ENCODE assay signal across 8 cellular contexts in the genomic region with DNA sequence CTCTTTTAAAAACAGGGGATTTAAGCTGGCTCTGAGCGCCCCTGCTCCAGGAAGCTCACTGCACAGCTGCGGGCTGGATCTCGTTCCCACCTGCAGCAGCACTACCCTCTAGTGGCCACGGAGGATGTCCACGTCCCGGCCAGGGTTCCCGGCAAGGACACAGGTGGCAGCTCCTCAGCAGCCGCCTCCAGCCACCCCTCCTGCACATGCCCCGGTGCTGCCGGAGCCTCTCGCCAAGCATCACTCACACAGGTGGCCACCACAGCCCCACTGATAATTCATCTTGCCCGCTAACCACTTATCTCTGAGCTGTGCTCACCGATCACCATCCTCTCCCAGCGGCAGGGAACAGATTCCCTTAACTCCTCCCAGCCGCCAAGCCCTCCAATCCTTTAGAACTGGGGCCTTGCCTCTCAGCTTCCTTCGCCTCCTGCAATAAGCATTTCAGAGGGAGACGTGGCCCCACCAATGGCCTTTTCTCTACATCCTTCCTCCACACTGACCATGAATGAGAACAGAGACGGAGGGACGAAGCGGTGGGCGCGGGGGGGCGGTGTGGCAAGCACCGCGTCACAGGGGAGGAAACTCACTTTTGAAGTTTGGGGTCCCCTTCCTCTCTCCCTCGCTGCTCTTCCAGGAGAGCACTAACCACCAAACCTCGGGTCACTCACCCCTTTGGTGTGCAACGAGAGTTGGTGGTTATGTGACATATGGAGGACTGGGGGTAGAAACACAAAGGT.
A peak's percentile ranks its signal among the peaks of the same experiment; 100 is the strongest.
DNase-seq lines count a peak whose midpoint lies in the region; ATAC-seq and TF ChIP-seq lines count a peak whose summit lies in the region.

No MANE protein-coding gene starts in this region.

- no peaks in the 10 kb centered on the region for H4K20me1 ChIP-seq in MM.1S (ENCODE audit: insufficient read depth, low read length)

- no peak overlapping the region for H3K4me2 ChIP-seq in MM.1S (ENCODE audit: low read depth, low read length)

- no peak overlapping the region for H3K27ac ChIP-seq in MM.1S (ENCODE audit: low read length)
- H3K27ac ChIP-seq in CD4-positive, alpha-beta T cell (ENCODE audit: low read depth, low read length), result no peak overlapping the region

- H3K27me3 Mint-ChIP-seq in CD4-positive, alpha-beta T cell, result peaks cover 53% of the 10 kb centered on the region

- ATAC-seq in CD4-positive, alpha-beta T cell (ENCODE audit: poor library complexity), result no peak
- no peak for ATAC-seq in HG03280 (IDR thresholded peaks at IDR 0.05; ENCODE audit: unreplicated experiment)

- CTCF ChIA-PET in CD4-positive, alpha-beta T cell (lab: Charles Lee), result interaction anchor here (1.5 kb wide), 1 partner anchor 12 kb away, joined by 4 read pairs; no protein-coding TSS in a partner anchor

- H3K9me3 Mint-ChIP-seq in CD4-positive, alpha-beta T cell, result no peaks in the 10 kb centered on the region

- H3K9me3 ChIP-seq in MM.1S (replicated peaks; ENCODE audit: insufficient read depth, low read length), result no peaks in the 10 kb centered on the region
- H3K9me3 ChIP-seq in CD4-positive, alpha-beta T cell (ENCODE audit: control insufficient read depth, low read length), result no peaks in the 10 kb centered on the region

- H3K4me1 Mint-ChIP-seq in CD4-positive, alpha-beta T cell (ENCODE audit: low read depth), result no peaks in the 10 kb centered on the region

- no peaks in the 10 kb centered on the region for H3F3A ChIP-seq in MM.1S (ENCODE audit: insufficient read depth, low read length)

- peak; percentile 70 for TF ChIP-seq CTCF in MM.1S (IDR thresholded peaks at IDR 0.05; ENCODE audit: low read length)
- no peak for TF ChIP-seq CTCF in CD4-positive, alpha-beta T cell (IDR thresholded peaks at IDR 0.05)

- H3K36me3 Mint-ChIP-seq in CD4-positive, alpha-beta T cell (ENCODE audit: low read depth), result no peaks in the 10 kb centered on the region

- H3K4me3 ChIP-seq in MM.1S (ENCODE audit: low read length), result no peak overlapping the region

- H3K27ac Mint-ChIP-seq in CD4-positive, alpha-beta T cell, result no peak overlapping the region

- H3K36me3 ChIP-seq in MM.1S (replicated peaks; ENCODE audit: insufficient read depth, low read length), result no peaks in the 10 kb centered on the region

- POLR2A ChIA-PET in CD4-positive, alpha-beta T cell (lab: Charles Lee), result no interaction called here

- no peaks in the 10 kb centered on the region for H3K4me1 ChIP-seq in MM.1S (ENCODE audit: low read length)

- H3K79me2 ChIP-seq in MM.1S (ENCODE audit: low read length), result no peaks in the 10 kb centered on the region

- H2AFZ ChIP-seq in MM.1S (ENCODE audit: low read length), result no peak overlapping the region

- H3K4me3 Mint-ChIP-seq in CD4-positive, alpha-beta T cell, result no peak overlapping the region

- peaks cover 96% of the 10 kb centered on the region for H3K27me3 ChIP-seq in MM.1S (replicated peaks; ENCODE audit: insufficient read depth, low read length)
- peaks cover 28% of the 10 kb centered on the region for H3K27me3 ChIP-seq in CD4-positive, alpha-beta T cell (ENCODE audit: control insufficient read depth, insufficient read depth, low read length)

- no peaks in the 10 kb centered on the region for H3K9me2 ChIP-seq in MM.1S (replicated peaks; ENCODE audit: insufficient read depth, low read length)

- H3K9ac ChIP-seq in MM.1S (ENCODE audit: low read length), result no peak overlapping the region

- intact Hi-C loops in CD4-positive, alpha-beta T cell (cut with DNase I, micrococcal nuclease), result no loop called here

- DNase-seq in activated CD8-positive, alpha-beta memory T cell treated with anti-CD3 and anti-CD28 coated beads, Interleukin-2, amount 50 U/mL, for 48 hours, result peak; percentile 55
- no peak for DNase-seq in activated CD8-positive, alpha-beta memory T cell treated with anti-CD3 and anti-CD28 coated beads for 24 hours
- DNase-seq in MM.1S (peak; percentile 54), SW480 (ENCODE audit: low spot score) (peak; percentile 57), foreskin melanocyte (peak; percentile 4), retina (peak; percentile 80)
- no peak for DNase-seq in CD4-positive, alpha-beta T cell

Comparison
In these comparisons a context has a peak if more than half of its experiments do, and no peak if none do; other contexts are left out.
1. DNase-seq: peak in activated CD8-positive, alpha-beta memory T cell treated with anti-CD3 and anti-CD28 coated beads, Interleukin-2, amount 50 U/mL, for 48 hours (single experiment), MM.1S (single experiment), SW480 (single experiment), foreskin melanocyte (single experiment) and retina (single experiment); none in activated CD8-positive, alpha-beta memory T cell treated with anti-CD3 and anti-CD28 coated beads for 24 hours (single experiment) and CD4-positive, alpha-beta T cell (0 of 10).